In the genomic region with DNA sequence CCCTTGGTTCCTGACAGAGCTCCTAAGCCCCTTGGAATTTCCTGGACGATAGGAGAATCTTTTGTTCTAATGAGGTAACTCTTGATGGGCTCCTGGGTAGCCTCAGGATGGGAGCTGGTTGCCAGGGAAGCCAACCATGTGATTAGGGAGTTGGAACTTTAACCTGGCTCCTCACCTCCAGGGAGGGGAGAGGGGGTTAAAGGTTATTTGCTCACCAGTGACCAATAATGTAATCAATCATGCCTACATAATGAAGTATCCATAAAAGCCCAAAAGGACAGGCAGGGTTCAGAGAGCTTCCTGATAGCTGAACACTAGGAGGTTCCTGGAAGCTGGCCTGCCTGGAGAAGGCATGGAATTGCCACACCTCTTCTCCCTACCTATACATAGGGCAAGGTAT, we compare ENCODE assay signal across 24 cellular contexts. TPM values are rescaled to one million over a fixed set of nuclear protein-coding genes. Genes with fewer than 3 reads are reported as not detected.
DNase-seq lines count a peak whose midpoint lies in the region; ATAC-seq and TF ChIP-seq lines count a peak whose summit lies in the region.
"Had no signal": no experiment of that assay in that cellular context is flagged by ENCODE, and none has a peak within 500 bp of the region (broad histone marks: within the 10 kb centered on the region; RNA-seq: fewer than 3 reads in every experiment).

No MANE protein-coding gene starts in this region.

- H3K27me3 ChIP-seq in Caco-2 (replicated peaks; ENCODE audit: control insufficient read depth, insufficient read depth, low read length) (no peaks in the 10 kb centered on the region), endodermal cell (ENCODE audit: control insufficient read depth, insufficient read depth, low read length, poor library complexity, severe bottlenecking) (no peaks in the 10 kb centered on the region), liver (ENCODE audit: control insufficient read depth in 4 of 4, insufficient read depth in 4 of 4, low read length in 3 of 4) (no peaks in the 10 kb centered on the region), neural progenitor cell (no peaks in the 10 kb centered on the region)
- H3K27me3 ChIP-seq: BE2C had no signal

- H3K4me3 ChIP-seq in Caco-2 (ENCODE audit: low read depth, low read length) (no peak overlapping the region), endodermal cell (ENCODE audit: low read length) (no peak overlapping the region), liver (ENCODE audit: low read depth in 1 of 3, low read length in 3 of 3) (no peak overlapping the region), neural progenitor cell (no peak overlapping the region)

- H3K9ac ChIP-seq in endodermal cell (ENCODE audit: extremely low read depth, low read length, poor library complexity, severe bottlenecking) (no peak overlapping the region), liver (ENCODE audit: low read depth in 1 of 2, low read length in 2 of 2) (no peak overlapping the region), neural progenitor cell (no peak overlapping the region)

- peaks cover 6% of the 10 kb centered on the region for H3K4me1 Mint-ChIP-seq in Caco-2 (ENCODE audit: low read depth, unreplicated experiment)
- H3K4me1 Mint-ChIP-seq in endodermal cell: peaks cover 11% of the 10 kb centered on the region
- peaks cover 21% of the 10 kb centered on the region for H3K4me1 Mint-ChIP-seq in neural progenitor cell

- H3K9me3 ChIP-seq in Caco-2: no peaks in the 10 kb centered on the region
- H3K9me3 ChIP-seq in endodermal cell (ENCODE audit: control insufficient read depth, low read length): no peaks in the 10 kb centered on the region
- no peaks in the 10 kb centered on the region for H3K9me3 ChIP-seq in liver (ENCODE audit: control insufficient read depth in 4 of 4, low read length in 3 of 4)
- H3K9me3 ChIP-seq in neural progenitor cell (ENCODE audit: low read depth): no peaks in the 10 kb centered on the region
- H3K9me3 ChIP-seq: BE2C had no signal

- peak overlapping the region; percentile 55 for H3K4me2 ChIP-seq in neural progenitor cell

- 68% methylated on average over 1 of the region's 1 CpG; no CpG with 5 or more reads in 1 of the 2 experiments for WGBS in endodermal cell (ENCODE audit: insufficient coverage in 1 of 2, insufficient read length in 1 of 2), 2 experiments
- 51% methylated on average over 1 of the region's 1 CpG for WGBS in liver

- no peak for TF ChIP-seq RAD21 in liver (IDR thresholded peaks at IDR 0.05)

- TF ChIP-seq CTCF in Caco-2 (IDR thresholded peaks at IDR 0.05; ENCODE audit: insufficient read depth in 1 of 2, low read depth in 1 of 2, low read length in 1 of 2, severe bottlenecking in 1 of 2, unreplicated experiment in 1 of 2): no peak
- TF ChIP-seq CTCF in endodermal cell (conservative IDR thresholded peaks at IDR 0.05): no peak
- no peak for TF ChIP-seq CTCF in liver (IDR thresholded peaks at IDR 0.05; ENCODE audit: low read depth, low read length, missing input control)
- TF ChIP-seq CTCF in neural progenitor cell (IDR thresholded peaks at IDR 0.05): no peak

- DNase-seq in Caco-2 (peak; percentile 60 to 80), endodermal cell (peak; percentile 58), neural progenitor cell (ENCODE audit: low spot score) (peak; percentile 74), AG08395 (ENCODE audit: low spot score) (no peak), T1000 (lab: John Stamatoyannopoulos, UW) (no peak)
- DNase-seq: BE2C; DMS153; DND-41; HCEC 1CT; Karpas-422; MV-4-11; NCI-H1105; NCI-H1436 treated with DMSO at 0.1 percent for 48 hours; NCI-H187 treated with DMSO at 0.1 percent for 48 hours; NCI-H524; NCI-H748 treated with DMSO at 0.1 percent for 48 hours; NK-92 treated with Interleukin-12 subunit alpha and Interleukin-12 subunit beta, amount 100 ng/mL, for 24 hours; SHP77 had no signal

- no peak overlapping the region for H2AFZ ChIP-seq in neural progenitor cell (replicated peaks)

- H3K36me3 ChIP-seq in Caco-2 (ENCODE audit: control insufficient read depth, insufficient read depth, low read length) (no peaks in the 10 kb centered on the region; the same call in 1 of the 2 replicates), endodermal cell (ENCODE audit: control insufficient read depth, insufficient read depth, low read length) (peaks cover 27% of the 10 kb centered on the region), liver (ENCODE audit: control insufficient read depth in 4 of 4, insufficient read depth in 3 of 4, low read depth in 1 of 4, low read length in 3 of 4) (peaks cover 3 to 13% (median 8%) of the 10 kb centered on the region in 4 donors), neural progenitor cell (peaks cover 17% of the 10 kb centered on the region)

- CTCF ChIA-PET in Caco-2 (lab: Charles Lee): interaction anchor here (0.6 kb wide), 1 partner anchor 14 kb away, joined by 3 read pairs; no protein-coding TSS in a partner anchor

- intact Hi-C loops in Caco-2 (cut with micrococcal nuclease; ENCODE audit: unreplicated experiment): no loop called here

- H3K27me3 Mint-ChIP-seq in Caco-2 (ENCODE audit: insufficient read depth, unreplicated experiment): no peaks in the 10 kb centered on the region
- no peaks in the 10 kb centered on the region for H3K27me3 Mint-ChIP-seq in endodermal cell (ENCODE audit: insufficient read depth)
- peaks cover 2% of the 10 kb centered on the region for H3K27me3 Mint-ChIP-seq in neural progenitor cell (ENCODE audit: insufficient read depth, low read depth)

- peaks cover 41% of the 10 kb centered on the region for H3K79me2 ChIP-seq in neural progenitor cell (ENCODE audit: low read depth)

- H3F3A ChIP-seq in neural progenitor cell (ENCODE audit: low read depth): peaks cover 16% of the 10 kb centered on the region

- H3K36me3 Mint-ChIP-seq in Caco-2 (ENCODE audit: insufficient read depth, unreplicated experiment) (peaks cover 15% of the 10 kb centered on the region), endodermal cell (ENCODE audit: low read depth) (peaks cover 46% of the 10 kb centered on the region), neural progenitor cell (peaks cover 39% of the 10 kb centered on the region)

- BruUV-seq in Caco-2 (replicated peaks; lab: Mats Ljungman, UMichigan): no TSS peak

- H3K4me1 ChIP-seq in Caco-2 (peaks cover 21% of the 10 kb centered on the region), endodermal cell (ENCODE audit: control insufficient read depth, insufficient read depth, low read length) (no peaks in the 10 kb centered on the region), liver (ENCODE audit: control insufficient read depth in 4 of 4, insufficient read depth in 4 of 4, low read length in 3 of 4) (peaks cover 0 to 5% (median 3%) of the 10 kb centered on the region in 4 donors), neural progenitor cell (peaks cover 19% of the 10 kb centered on the region)
- H3K4me1 ChIP-seq: BE2C had no signal

- H4K20me1 ChIP-seq in neural progenitor cell (ENCODE audit: low read depth): no peaks in the 10 kb centered on the region

- ATAC-seq in HG03439 (IDR thresholded peaks at IDR 0.05; ENCODE audit: unreplicated experiment): no peak
- ATAC-seq in GM19395 (IDR thresholded peaks at IDR 0.05; ENCODE audit: unreplicated experiment): no peak
- ATAC-seq: Panc1 had no signal

- POLR2A ChIA-PET in Caco-2 (lab: Charles Lee): no interaction called here

- H3K27ac ChIP-seq in endodermal cell (ENCODE audit: low read depth, low read length) (no peak overlapping the region), liver (ENCODE audit: low read depth in 1 of 2, low read length in 2 of 2) (no peak overlapping the region), neural progenitor cell (peak overlapping the region; percentile 70)
- H3K27ac ChIP-seq: 22Rv1, RWPE1 had no signal

- H3K27ac Mint-ChIP-seq in Caco-2 (ENCODE audit: unreplicated experiment) (no peak overlapping the region), endodermal cell (peak overlapping the region; percentile 74), neural progenitor cell (no peak overlapping the region)

- H3K9me3 Mint-ChIP-seq in Caco-2 (ENCODE audit: unreplicated experiment): no peaks in the 10 kb centered on the region
- peaks cover 17% of the 10 kb centered on the region for H3K9me3 Mint-ChIP-seq in endodermal cell
- H3K9me3 Mint-ChIP-seq in neural progenitor cell: peaks cover 24% of the 10 kb centered on the region

- H3K4me3 Mint-ChIP-seq in Caco-2 (ENCODE audit: unreplicated experiment) (no peak overlapping the region), endodermal cell (no peak overlapping the region), neural progenitor cell (no peak overlapping the region)

TF ChIP-seq in liver, 16 proteins besides CTCF, POLR2A, EP300 and RAD21:
- TF ChIP-seq HNF4A (conservative IDR thresholded peaks at IDR 0.05) (peak; percentile 24 to 25), NR2F2 (IDR thresholded peaks at IDR 0.05) (no peak), JUND (IDR thresholded peaks at IDR 0.05) (no peak), TAF1 (conservative IDR thresholded peaks at IDR 0.05) (no peak), EGR1 (IDR thresholded peaks at IDR 0.05; ENCODE audit: low read depth in 2 of 2) (no peak), RXRA (IDR thresholded peaks at IDR 0.05) (peak in 1 of 2 donors; percentile 4), FOXA2 (IDR thresholded peaks at IDR 0.05) (no peak)
- TF ChIP-seq, protein P1, sequence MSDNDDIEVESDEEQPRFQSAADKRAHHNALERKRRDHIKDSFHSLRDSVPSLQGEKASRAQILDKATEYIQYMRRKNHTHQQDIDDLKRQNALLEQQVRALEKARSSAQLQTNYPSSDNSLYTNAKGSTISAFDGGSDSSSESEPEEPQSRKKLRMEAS (IDR thresholded peaks at IDR 0.05): no peak

RNA-seq across cellular contexts. Expression of a gene that starts 6.2 kb away (rescaled TPM):
- total RNA-seq in Caco-2 (2022) (83.5 and 85.8 TPM in 2 replicates), endodermal cell (10 to 100 TPM; 96.2 to 96.5 TPM), liver (10 to 100 TPM; 58.7 to 93.4 TPM), neural progenitor cell (ENCODE audit: low replicate concordance) (166 and 250 TPM in 2 replicates)
- polyA plus RNA-seq in endodermal cell (2013, experiment 1 of 2): 74.5 TPM
- 72.7 TPM for polyA plus RNA-seq in endodermal cell (2013, experiment 2 of 2)
- polyA plus RNA-seq in liver: 10 to 100 TPM; 17.5 to 39.3 TPM

Comparison
In these comparisons a context has a peak if more than half of its experiments do, and no peak if none do; other contexts are left out.
1. DNase-seq: peak in Caco-2 (2 of 2), endodermal cell (single experiment) and neural progenitor cell (single experiment); none in AG08395 (single experiment) and T1000 (single experiment).